In the genomic region with DNA sequence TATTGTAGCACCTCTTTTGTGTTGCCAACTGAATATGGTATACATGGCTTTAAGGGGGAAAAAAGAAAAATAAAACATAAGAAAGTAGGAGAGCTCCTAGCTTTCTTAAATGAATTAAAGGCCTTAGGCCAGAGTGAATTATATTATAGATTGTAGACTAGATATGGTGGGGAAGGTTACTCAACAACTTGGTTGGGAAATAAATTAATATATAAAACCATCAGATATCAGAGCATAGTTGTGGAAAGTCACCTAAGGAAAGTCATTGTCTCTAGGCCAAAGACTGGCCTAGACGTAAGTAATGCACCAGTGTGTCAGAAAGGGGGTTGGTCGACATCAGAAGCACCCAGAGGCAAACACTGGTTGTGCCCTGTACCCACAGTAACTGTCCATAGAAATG, we compare ENCODE assay signal across 10 cellular contexts.
DNase-seq lines count a peak whose midpoint lies in the region; ATAC-seq, FAIRE-seq and TF ChIP-seq lines count a peak whose summit lies in the region.
"Had no signal": no experiment of that assay in that cellular context is flagged by ENCODE, and none has a peak within 500 bp of the region (broad histone marks: within the 10 kb centered on the region; RNA-seq: fewer than 3 reads in every experiment).

No MANE protein-coding gene starts in this region.

- H3K4me3 ChIP-seq in kidney (ENCODE audit: low read length in 2 of 2) = peak overlapping the region in 1 of 2 donors; percentile 4
- no peak overlapping the region for H3K4me3 ChIP-seq in subcutaneous abdominal adipose tissue (ENCODE audit: low read depth in 1 of 5, low read length in 5 of 5)

- ATAC-seq in activated T-helper 17 cell treated with anti-CD3 and anti-CD28 coated beads, Interleukin-2, amount 50 U/mL, for 72 hours (replicated peaks) = no peak
- no peak for ATAC-seq in GM19328 (IDR thresholded peaks at IDR 0.05; ENCODE audit: unreplicated experiment)
- ATAC-seq in HG03135 (IDR thresholded peaks at IDR 0.05; ENCODE audit: unreplicated experiment) = no peak

- H3K4me3 Mint-ChIP-seq in activated CD4-positive, alpha-beta T cell treated with anti-CD3 and anti-CD28 coated beads, Interleukin-2, amount 10 ng/mL, durations not matched to agents 7 days and 5 days = no peak overlapping the region
- peak overlapping the region; percentile 76 for H3K4me3 Mint-ChIP-seq in activated T-helper 17 cell treated with anti-CD3 and anti-CD28 coated beads, Interleukin-2, amount 50 U/mL, for 72 hours

- H3K9ac ChIP-seq in kidney (ENCODE audit: low read length in 2 of 2) (no peak overlapping the region), subcutaneous abdominal adipose tissue (ENCODE audit: low read length in 5 of 5) (no peak overlapping the region)

- peaks cover 38% of the 10 kb centered on the region for H3K4me1 Mint-ChIP-seq in activated CD4-positive, alpha-beta T cell treated with anti-CD3 and anti-CD28 coated beads, Interleukin-2, amount 10 ng/mL, durations not matched to agents 7 days and 5 days
- H3K4me1 Mint-ChIP-seq in activated T-helper 17 cell treated with anti-CD3 and anti-CD28 coated beads, Interleukin-2, amount 50 U/mL, for 72 hours = peaks cover 38% of the 10 kb centered on the region

- POLR2A ChIA-PET in activated CD4-positive, alpha-beta T cell treated with anti-CD3 and anti-CD28 coated beads, Interleukin-2, amount 10 ng/mL, durations not matched to agents 7 days and 5 days (lab: Charles Lee) = no interaction called here

- no peaks in the 10 kb centered on the region for H3K9me3 Mint-ChIP-seq in activated CD4-positive, alpha-beta T cell treated with anti-CD3 and anti-CD28 coated beads, Interleukin-2, amount 10 ng/mL, durations not matched to agents 7 days and 5 days
- H3K9me3 Mint-ChIP-seq in activated T-helper 17 cell treated with anti-CD3 and anti-CD28 coated beads, Interleukin-2, amount 50 U/mL, for 72 hours = peaks cover under 1% of the 10 kb centered on the region

- H3K27me3 ChIP-seq in subcutaneous abdominal adipose tissue (ENCODE audit: control insufficient read depth in 5 of 5, insufficient read depth in 4 of 5, low read length in 5 of 5) = no peaks in the 10 kb centered on the region

- no peaks in the 10 kb centered on the region for H3K36me3 ChIP-seq in kidney (ENCODE audit: control insufficient read depth in 1 of 2, insufficient read depth in 2 of 2, low read length in 2 of 2)
- no peaks in the 10 kb centered on the region for H3K36me3 ChIP-seq in subcutaneous abdominal adipose tissue (ENCODE audit: control insufficient read depth in 5 of 5, insufficient read depth in 5 of 5, low read length in 5 of 5)

- DNase-seq in activated CD4-positive, alpha-beta T cell treated with anti-CD3 and anti-CD28 coated beads, Interleukin-2, amount 10 ng/mL, durations not matched to agents 7 days and 5 days = no peak
- DNase-seq in activated CD4-positive, alpha-beta T cell treated with anti-CD3 and anti-CD28 coated beads for 1 hour = no peak
- DNase-seq in kidney (no peak), DMS79 (lab: John Stamatoyannopoulos, UW) (no peak)
- DNase-seq: H7, NCI-H2029 had no signal

- no peaks in the 10 kb centered on the region for H3K36me3 Mint-ChIP-seq in activated CD4-positive, alpha-beta T cell treated with anti-CD3 and anti-CD28 coated beads, Interleukin-2, amount 10 ng/mL, durations not matched to agents 7 days and 5 days (ENCODE audit: low read depth)
- H3K36me3 Mint-ChIP-seq in activated T-helper 17 cell treated with anti-CD3 and anti-CD28 coated beads, Interleukin-2, amount 50 U/mL, for 72 hours (ENCODE audit: low read depth) = no peaks in the 10 kb centered on the region

- no peak for FAIRE-seq in kidney (lab: Jason Lieb, UNC)

- CTCF ChIA-PET in activated CD4-positive, alpha-beta T cell treated with anti-CD3 and anti-CD28 coated beads, Interleukin-2, amount 10 ng/mL, durations not matched to agents 7 days and 5 days (lab: Charles Lee) = interaction anchor here (0.9 to 1.4 kb wide), 2 partner anchors 15 to 579 kb away, joined by 3 to 4 read pairs; no protein-coding TSS in a partner anchor

- no peaks in the 10 kb centered on the region for H3K9me3 ChIP-seq in kidney (ENCODE audit: control insufficient read depth in 1 of 2, low read length in 2 of 2)
- no peaks in the 10 kb centered on the region for H3K9me3 ChIP-seq in subcutaneous abdominal adipose tissue (ENCODE audit: control insufficient read depth in 5 of 5, low read length in 5 of 5)

- no peaks in the 10 kb centered on the region for H3K27me3 Mint-ChIP-seq in activated CD4-positive, alpha-beta T cell treated with anti-CD3 and anti-CD28 coated beads, Interleukin-2, amount 10 ng/mL, durations not matched to agents 7 days and 5 days
- H3K27me3 Mint-ChIP-seq in activated T-helper 17 cell treated with anti-CD3 and anti-CD28 coated beads, Interleukin-2, amount 50 U/mL, for 72 hours = no peaks in the 10 kb centered on the region

- H3K27ac ChIP-seq in kidney (ENCODE audit: low read depth in 2 of 2, low read length in 2 of 2) (peak overlapping the region; percentile 83 to 93), subcutaneous abdominal adipose tissue (ENCODE audit: low read depth, low read length) (peak overlapping the region; percentile 7)

- peaks cover 14 to 22% of the 10 kb centered on the region in 2 donors for H3K4me1 ChIP-seq in kidney (ENCODE audit: control insufficient read depth in 1 of 2, insufficient read depth in 1 of 2, low read depth in 1 of 2, low read length in 2 of 2)
- H3K4me1 ChIP-seq in subcutaneous abdominal adipose tissue (ENCODE audit: control insufficient read depth in 5 of 5, insufficient read depth in 5 of 5, low read length in 5 of 5) = peaks cover 6 to 17% (median 14%) of the 10 kb centered on the region in 5 donors

- no peak for TF ChIP-seq CTCF in kidney (IDR thresholded peaks at IDR 0.05; ENCODE audit: borderline replicate concordance, extremely low read depth, insufficient read depth)

- intact Hi-C loops in kidney (cut with DNase I) = no loop called here

- peak overlapping the region; percentile 87 for H3K27ac Mint-ChIP-seq in activated CD4-positive, alpha-beta T cell treated with anti-CD3 and anti-CD28 coated beads, Interleukin-2, amount 10 ng/mL, durations not matched to agents 7 days and 5 days
- peak overlapping the region; percentile 81 for H3K27ac Mint-ChIP-seq in activated T-helper 17 cell treated with anti-CD3 and anti-CD28 coated beads, Interleukin-2, amount 50 U/mL, for 72 hours
